2 cellular contexts compared by ENCODE assay signal in genomic region chr2:16623564-16624418, GRCh38.
TF ChIP-seq lines count a peak whose summit lies in the region.

No MANE protein-coding gene starts in this region.

TF ChIP-seq in liver, 16 proteins besides CTCF, POLR2A, EP300 and RAD21 (continued from another document):
- no peak for TF ChIP-seq REST (IDR thresholded peaks at IDR 0.05)
- no peak for TF ChIP-seq HNF4G (IDR thresholded peaks at IDR 0.05)
- TF ChIP-seq FOXA2 (IDR thresholded peaks at IDR 0.05): no peak
- peak; percentile 82 for TF ChIP-seq NR2F2 (IDR thresholded peaks at IDR 0.05)
- no peak for TF ChIP-seq SP1 (IDR thresholded peaks at IDR 0.05)
- TF ChIP-seq MAX (IDR thresholded peaks at IDR 0.05): peak; percentile 63
- no peak for TF ChIP-seq JUND (IDR thresholded peaks at IDR 0.05)
- TF ChIP-seq RXRA (IDR thresholded peaks at IDR 0.05): peak; percentile 83 to 91
- peak in 1 of 2 donors; percentile 18 for TF ChIP-seq HNF4A (conservative IDR thresholded peaks at IDR 0.05)
- TF ChIP-seq ATF3 (IDR thresholded peaks at IDR 0.05): no peak
- TF ChIP-seq GABPA (IDR thresholded peaks at IDR 0.05 in 1 of 2, conservative IDR thresholded peaks at IDR 0.05 in 1 of 2): no peak
- peak; percentile 9 for TF ChIP-seq YY1 (IDR thresholded peaks at IDR 0.05)
- peak; percentile 28 for TF ChIP-seq ZBTB33 (IDR thresholded peaks at IDR 0.05)
- TF ChIP-seq TAF1 (conservative IDR thresholded peaks at IDR 0.05): no peak
- no peak for TF ChIP-seq FOXA1 (IDR thresholded peaks at IDR 0.05)

TF ChIP-seq in HepG2, 621 proteins besides CTCF, POLR2A, EP300 and RAD21 (continued from another document):
- TF ChIP-seq E2F2 (CRISPR knock-in tag; IDR thresholded peaks at IDR 0.05; ENCODE audit: borderline replicate concordance) (no peak), MED1 (CRISPR knock-in tag; IDR thresholded peaks at IDR 0.05) (no peak), ZNF891 (CRISPR knock-in tag; IDR thresholded peaks at IDR 0.05) (no peak), SP1 (IDR thresholded peaks at IDR 0.05) (no peak), SP1 (CRISPR knock-in tag; IDR thresholded peaks at IDR 0.05) (no peak), SNAI1 (CRISPR knock-in tag; IDR thresholded peaks at IDR 0.05; ENCODE audit: borderline replicate concordance) (no peak), ZNF282 (IDR thresholded peaks at IDR 0.05; ENCODE audit: partially characterized antibody) (no peak), MTA3 (CRISPR knock-in tag; IDR thresholded peaks at IDR 0.05) (no peak), ELF1 (CRISPR knock-in tag; IDR thresholded peaks at IDR 0.05) (no peak), SRSF1 (optimal IDR thresholded peaks at IDR 0.05; ENCODE audit: low read depth, low read length) (no peak), TBX2 (CRISPR knock-in tag; IDR thresholded peaks at IDR 0.05; ENCODE audit: borderline replicate concordance) (no peak)
